Comparison of ENCODE assay signal across 3 cellular contexts in genomic region chr12:124952295-124952694, GRCh38.
TF ChIP-seq lines count a peak whose summit lies in the region.

No MANE protein-coding gene starts in this region.

TF ChIP-seq in SK-N-SH, 30 proteins besides CTCF, POLR2A, EP300 and RAD21:
- no peak for TF ChIP-seq FOSL2 (IDR thresholded peaks at IDR 0.05; ENCODE audit: borderline replicate concordance, low read depth)
- no peak for TF ChIP-seq GATA2 (CRISPR knock-in tag; IDR thresholded peaks at IDR 0.05)
- no peak for TF ChIP-seq RXRA (IDR thresholded peaks at IDR 0.05; ENCODE audit: borderline replicate concordance, low read depth)
- TF ChIP-seq IRF3 (IDR thresholded peaks at IDR 0.05; ENCODE audit: low read depth, low read length), result no peak
- no peak for TF ChIP-seq GABPA (IDR thresholded peaks at IDR 0.05; ENCODE audit: low read depth)
- no peak for TF ChIP-seq CHD2 (IDR thresholded peaks at IDR 0.05; ENCODE audit: low read length, partially characterized antibody)

TF ChIP-seq in SK-N-SH treated with all-trans-retinoic acid at 6 μM for 48 hours, 23 proteins besides CTCF, POLR2A, EP300 and RAD21:
- no peak for TF ChIP-seq CSRNP3 (CRISPR knock-in tag; IDR thresholded peaks at IDR 0.05)
- TF ChIP-seq TCF4 (CRISPR knock-in tag; IDR thresholded peaks at IDR 0.05; ENCODE audit: borderline replicate concordance), result no peak
- no peak for TF ChIP-seq ESRRG (CRISPR knock-in tag; IDR thresholded peaks at IDR 0.05)
- TF ChIP-seq ZNF70 (CRISPR knock-in tag; IDR thresholded peaks at IDR 0.05), result no peak
- TF ChIP-seq ISL1 (CRISPR knock-in tag; IDR thresholded peaks at IDR 0.05), result no peak
- TF ChIP-seq ZFP3 (CRISPR knock-in tag; IDR thresholded peaks at IDR 0.05), result no peak
- TF ChIP-seq PPARA (CRISPR knock-in tag; IDR thresholded peaks at IDR 0.05; ENCODE audit: borderline replicate concordance), result no peak
- no peak for TF ChIP-seq ZNF8 (CRISPR knock-in tag; IDR thresholded peaks at IDR 0.05)
- no peak for TF ChIP-seq BACH2 (CRISPR knock-in tag; IDR thresholded peaks at IDR 0.05; ENCODE audit: borderline replicate concordance)
- no peak for TF ChIP-seq CSDC2 (CRISPR knock-in tag; IDR thresholded peaks at IDR 0.05)
- no peak for TF ChIP-seq POU6F1 (CRISPR knock-in tag; IDR thresholded peaks at IDR 0.05; ENCODE audit: borderline replicate concordance, low read depth)
- no peak for TF ChIP-seq ZFP30 (CRISPR knock-in tag; IDR thresholded peaks at IDR 0.05)
- TF ChIP-seq TSHZ2 (CRISPR knock-in tag; IDR thresholded peaks at IDR 0.05), result no peak
- TF ChIP-seq SNAI2 (CRISPR knock-in tag; IDR thresholded peaks at IDR 0.05), result no peak
- TF ChIP-seq PATZ1 (CRISPR knock-in tag; IDR thresholded peaks at IDR 0.05; ENCODE audit: borderline replicate concordance), result no peak
- TF ChIP-seq TOX (CRISPR knock-in tag; IDR thresholded peaks at IDR 0.05; ENCODE audit: borderline replicate concordance), result no peak
- TF ChIP-seq OSR1 (CRISPR knock-in tag; IDR thresholded peaks at IDR 0.05), result no peak

TF ChIP-seq in H1, 55 proteins besides CTCF, POLR2A, EP300 and RAD21:
- TF ChIP-seq ASH2L (IDR thresholded peaks at IDR 0.05; ENCODE audit: low read length) (no peak), GTF2F1 (IDR thresholded peaks at IDR 0.05; ENCODE audit: borderline replicate concordance, low read depth, low read length) (no peak), SP4 (IDR thresholded peaks at IDR 0.05; ENCODE audit: low read length) (no peak), KDM1A (IDR thresholded peaks at IDR 0.05; ENCODE audit: borderline replicate concordance, low read length) (no peak), CBX8 (IDR thresholded peaks at IDR 0.05; ENCODE audit: borderline replicate concordance, low read depth, low read length) (no peak), TBP (IDR thresholded peaks at IDR 0.05; ENCODE audit: low read depth, low read length) (no peak), CEBPB (IDR thresholded peaks at IDR 0.05; ENCODE audit: low read depth, low read length) (no peak), SIN3A (conservative IDR thresholded peaks at IDR 0.05 in 1 of 2, IDR thresholded peaks at IDR 0.05 in 1 of 2; ENCODE audit: low read depth in 1 of 2, low read length in 2 of 2) (no peak), CREB1 (IDR thresholded peaks at IDR 0.05) (no peak), SP1 (IDR thresholded peaks at IDR 0.05; ENCODE audit: low read depth, low read length) (no peak), MAFK (IDR thresholded peaks at IDR 0.05; ENCODE audit: low read depth, low read length) (no peak), TCF12 (IDR thresholded peaks at IDR 0.05; ENCODE audit: low read depth, low read length) (no peak), JUN (IDR thresholded peaks at IDR 0.05; ENCODE audit: low read depth, low read length) (no peak), YY1 (IDR thresholded peaks at IDR 0.05; ENCODE audit: low read depth, low read length) (no peak), USF2 (IDR thresholded peaks at IDR 0.05; ENCODE audit: low read length) (no peak), RFX5 (IDR thresholded peaks at IDR 0.05; ENCODE audit: borderline replicate concordance, low read depth, low read length) (no peak), E2F6 (IDR thresholded peaks at IDR 0.05) (no peak), POU5F1 (IDR thresholded peaks at IDR 0.05; ENCODE audit: low read depth, low read length) (no peak)
